Comparison of ENCODE assay signal across 21 cellular contexts in the genomic region with DNA sequence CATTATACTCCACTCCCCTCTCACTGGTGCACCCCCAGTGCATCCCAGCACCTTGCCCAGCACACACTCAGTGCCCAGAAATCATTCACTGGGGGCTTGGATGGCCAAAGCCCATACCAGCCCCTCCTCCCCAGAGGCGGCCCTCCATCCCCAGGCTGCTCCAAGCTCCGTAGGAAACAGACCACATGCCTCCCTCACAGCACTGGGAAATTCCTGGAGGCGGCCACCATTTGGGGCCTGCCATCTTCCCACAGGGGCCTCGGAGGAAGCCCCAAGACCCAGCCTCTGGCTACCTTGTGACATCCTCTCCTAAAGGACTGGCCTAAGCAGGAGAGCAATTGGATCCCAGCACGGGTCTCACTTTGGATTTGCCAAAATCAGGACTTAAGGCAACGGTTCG. TPM values are rescaled to one million over a fixed set of nuclear protein-coding genes. Genes with fewer than 3 reads are reported as not detected.
DNase-seq lines count a peak whose midpoint lies in the region; ATAC-seq and TF ChIP-seq lines count a peak whose summit lies in the region.
"Had no signal": no experiment of that assay in that cellular context is flagged by ENCODE, and none has a peak within 500 bp of the region (broad histone marks: within the 10 kb centered on the region; RNA-seq: fewer than 3 reads in every experiment).

No MANE protein-coding gene starts in this region.

- intact Hi-C loops in right cardiac atrium (cut with DNase I), result loop anchor here in 3 of 4 donors (10.0 kb wide), 2 partner anchors 175 to 295 kb away; partner anchors contain the start of gene PDGFA (in 3 of the 3)
- intact Hi-C loops in left ventricle myocardium inferior (cut with micrococcal nuclease), result no loop called here

- no peak overlapping the region for H3K4ac ChIP-seq in neuronal stem cell (ENCODE audit: low read length)

- H4K91ac ChIP-seq in neuronal stem cell (ENCODE audit: low read depth, low read length, poor library complexity), result no peak overlapping the region

- no peak overlapping the region for H2AFZ ChIP-seq in neuronal stem cell (ENCODE audit: low read length)
- H2AFZ ChIP-seq: GM23248 had no signal

- DNase-seq in right cardiac atrium (peak in 2 of 3 donors; percentile 3 to 4), left ventricle myocardium inferior (no peak), neuronal stem cell (ENCODE audit: low spot score) (no peak), type B pancreatic cell (ENCODE audit: extremely low spot score, unreplicated experiment) (no peak), SKM-1 (lab: John Stamatoyannopoulos, UW; ENCODE audit: unreplicated experiment) (no peak)
- DNase-seq in effector CD4-positive, alpha-beta T cell, result no peak
- DNase-seq: 8988T; ACHN; AML-193; BE2C; Calu3; CD4-positive, alpha-beta T cell; CD8-positive, alpha-beta memory T cell; DND-41; GM23248; H7; HCEC 1CT had no signal

- no peak for ATAC-seq in right cardiac atrium
- ATAC-seq: A549 had no signal

- no peak overlapping the region for H3K9ac ChIP-seq in neuronal stem cell (ENCODE audit: low read depth, low read length, poor library complexity)
- H3K9ac ChIP-seq: BLaER1 treated with 17β-estradiol and CSF1 and Interleukin-3, amounts not matched to agents 10 nM and 100 nM; GM23248 had no signal

- H3K36me3 Mint-ChIP-seq in type B pancreatic cell, result no peaks in the 10 kb centered on the region
- H3K36me3 Mint-ChIP-seq: CD14-positive monocyte; CD8-positive, alpha-beta memory T cell had no signal

- H3K36me3 ChIP-seq in left ventricle myocardium inferior (no peaks in the 10 kb centered on the region), neuronal stem cell (replicated peaks in 1 of 2; ENCODE audit: control insufficient read depth in 2 of 2, insufficient read depth in 2 of 2, low read length in 2 of 2) (peaks cover 0 to under 1% of the 10 kb centered on the region in 2 donors)
- H3K36me3 ChIP-seq: BE2C; BLaER1 treated with 17β-estradiol and CSF1 and Interleukin-3, amounts not matched to agents 10 nM and 100 nM had no signal

- no peaks in the 10 kb centered on the region for H3K79me1 ChIP-seq in neuronal stem cell (ENCODE audit: low read depth, low read length)

- no peak overlapping the region for H3K4me3 Mint-ChIP-seq in type B pancreatic cell
- H3K4me3 Mint-ChIP-seq: CD14-positive monocyte; CD4-positive, alpha-beta T cell; CD8-positive, alpha-beta memory T cell had no signal

- no peaks in the 10 kb centered on the region for H3K9me3 Mint-ChIP-seq in type B pancreatic cell
- H3K9me3 Mint-ChIP-seq: CD4-positive, alpha-beta T cell; CD8-positive, alpha-beta memory T cell had no signal

- peaks cover 4% of the 10 kb centered on the region for H3K27me3 Mint-ChIP-seq in type B pancreatic cell
- H3K27me3 Mint-ChIP-seq: CD4-positive, alpha-beta T cell had no signal

- H3K27ac Mint-ChIP-seq in type B pancreatic cell, result peak overlapping the region; percentile 7
- H3K27ac Mint-ChIP-seq: CD4-positive, alpha-beta T cell had no signal

- H3K4me2 ChIP-seq in neuronal stem cell (ENCODE audit: insufficient read depth, low read length, poor library complexity, severe bottlenecking), result no peak overlapping the region
- H3K4me2 ChIP-seq: A549 had no signal

- H3K27me3 ChIP-seq in right cardiac atrium (ENCODE audit: control insufficient read depth, insufficient read depth), result no peaks in the 10 kb centered on the region
- no peaks in the 10 kb centered on the region for H3K27me3 ChIP-seq in left ventricle myocardium inferior (ENCODE audit: low read depth)
- peaks cover 0 to 25% (median 0%) of the 10 kb centered on the region in 3 experiments for H3K27me3 ChIP-seq in neuronal stem cell (ENCODE audit: control insufficient read depth in 3 of 3, insufficient read depth in 3 of 3, low read depth in 1 of 3, low read length in 3 of 3)

- H3K4me3 ChIP-seq in right cardiac atrium (ENCODE audit: low read length) (no peak overlapping the region), left ventricle myocardium inferior (no peak overlapping the region), neuronal stem cell (ENCODE audit: low read length in 2 of 2) (no peak overlapping the region)
- H3K4me3 ChIP-seq: A549; BLaER1 treated with 17β-estradiol and CSF1 and Interleukin-3, amounts not matched to agents 10 nM and 100 nM; GM23248 had no signal

- no peak overlapping the region for H3K23ac ChIP-seq in neuronal stem cell (ENCODE audit: low read depth, low read length, poor library complexity)

- peak overlapping the region; percentile 49 for H2BK12ac ChIP-seq in neuronal stem cell (ENCODE audit: low read length)

- no peak for TF ChIP-seq CTCF in left ventricle myocardium inferior (IDR thresholded peaks at IDR 0.05; ENCODE audit: borderline replicate concordance)
- TF ChIP-seq CTCF in type B pancreatic cell (conservative IDR thresholded peaks at IDR 0.05), result no peak

- H2BK5ac ChIP-seq in neuronal stem cell (ENCODE audit: low read length), result no peak overlapping the region

- no peak overlapping the region for H2BK120ac ChIP-seq in neuronal stem cell (ENCODE audit: low read depth, low read length)

- H3K14ac ChIP-seq in neuronal stem cell (ENCODE audit: low read length), result no peak overlapping the region

- H2AK5ac ChIP-seq in neuronal stem cell (ENCODE audit: low read depth, low read length), result peak overlapping the region; percentile 86

- no peak overlapping the region for H3K18ac ChIP-seq in neuronal stem cell (ENCODE audit: low read length)

- H3K27ac ChIP-seq in right cardiac atrium (ENCODE audit: low read length) (no peak overlapping the region), left ventricle myocardium inferior (replicated peaks) (no peak overlapping the region), neuronal stem cell (replicated peaks; ENCODE audit: low read length) (no peak overlapping the region)
- H3K27ac ChIP-seq: A549; BLaER1 treated with 17β-estradiol and CSF1 and Interleukin-3, amounts not matched to agents 10 nM and 100 nM; GM23248 had no signal

- no peak overlapping the region for H2BK15ac ChIP-seq in neuronal stem cell (ENCODE audit: low read length)

- H3K4me1 Mint-ChIP-seq in type B pancreatic cell (ENCODE audit: unreplicated experiment), result peaks cover 44% of the 10 kb centered on the region
- H3K4me1 Mint-ChIP-seq: CD14-positive monocyte had no signal

- 81% methylated on average over 7 of the region's 7 CpGs for WGBS in right cardiac atrium
- no CpG with 5 or more reads among the region's 7 CpGs for WGBS in neuronal stem cell (ENCODE audit: extremely low coverage in 2 of 2, insufficient read length in 2 of 2, insufficient replicate concordance in 1 of 2), 2 donors

- no peak overlapping the region for H4K8ac ChIP-seq in neuronal stem cell (ENCODE audit: low read depth, low read length)

- no peaks in the 10 kb centered on the region for H3K9me3 ChIP-seq in right cardiac atrium (ENCODE audit: control insufficient read depth, low read length)
- H3K9me3 ChIP-seq in left ventricle myocardium inferior (replicated peaks), result no peaks in the 10 kb centered on the region
- H3K9me3 ChIP-seq in neuronal stem cell (replicated peaks in 1 of 2; ENCODE audit: control insufficient read depth in 2 of 2, insufficient read depth in 1 of 2, low read depth in 1 of 2, low read length in 2 of 2), result peaks cover 0 to 3% of the 10 kb centered on the region in 2 donors
- H3K9me3 ChIP-seq: A549, BE2C had no signal

- peaks cover 3% of the 10 kb centered on the region for H3K4me1 ChIP-seq in right cardiac atrium (ENCODE audit: control insufficient read depth, insufficient read depth, low read length)
- peaks cover 19% of the 10 kb centered on the region for H3K4me1 ChIP-seq in left ventricle myocardium inferior
- peaks cover 4 to 6% of the 10 kb centered on the region in 2 donors for H3K4me1 ChIP-seq in neuronal stem cell (ENCODE audit: control insufficient read depth in 2 of 2, insufficient read depth in 1 of 2, low read depth in 1 of 2, low read length in 2 of 2)
- H3K4me1 ChIP-seq: A549, BE2C had no signal

RNA-seq across cellular contexts. Expression of gene FOXL3, which starts 49.7 kb away (rescaled TPM):
- total RNA-seq in right cardiac atrium, result not detected
- polyA plus RNA-seq in right cardiac atrium, result not detected
- not detected for total RNA-seq in left ventricle myocardium inferior
- polyA plus RNA-seq in neuronal stem cell (2013, experiment 1 of 2), result not detected
- polyA plus RNA-seq in neuronal stem cell (2013, experiment 2 of 2), result not detected
- not detected in 2 replicates for total RNA-seq in type B pancreatic cell (ENCODE audit: low replicate concordance)
- total RNA-seq: Calu3; CD4-positive, alpha-beta T cell; CD8-positive, alpha-beta memory T cell; GM23248; H1; H7 had no signal
- polyA plus RNA-seq: A549; CD14-positive monocyte; CD8-positive, alpha-beta memory T cell; GM23248; H1 had no signal

Comparison
In these comparisons a context has a peak if more than half of its experiments do, and no peak if none do; other contexts are left out.
1. DNase-seq: peak in right cardiac atrium (2 of 3); none in left ventricle myocardium inferior (single experiment), neuronal stem cell (single experiment), type B pancreatic cell (single experiment), SKM-1 (single experiment) and effector CD4-positive, alpha-beta T cell (single experiment).